Comparison of ENCODE assay signal across 19 cellular contexts in the genomic region with DNA sequence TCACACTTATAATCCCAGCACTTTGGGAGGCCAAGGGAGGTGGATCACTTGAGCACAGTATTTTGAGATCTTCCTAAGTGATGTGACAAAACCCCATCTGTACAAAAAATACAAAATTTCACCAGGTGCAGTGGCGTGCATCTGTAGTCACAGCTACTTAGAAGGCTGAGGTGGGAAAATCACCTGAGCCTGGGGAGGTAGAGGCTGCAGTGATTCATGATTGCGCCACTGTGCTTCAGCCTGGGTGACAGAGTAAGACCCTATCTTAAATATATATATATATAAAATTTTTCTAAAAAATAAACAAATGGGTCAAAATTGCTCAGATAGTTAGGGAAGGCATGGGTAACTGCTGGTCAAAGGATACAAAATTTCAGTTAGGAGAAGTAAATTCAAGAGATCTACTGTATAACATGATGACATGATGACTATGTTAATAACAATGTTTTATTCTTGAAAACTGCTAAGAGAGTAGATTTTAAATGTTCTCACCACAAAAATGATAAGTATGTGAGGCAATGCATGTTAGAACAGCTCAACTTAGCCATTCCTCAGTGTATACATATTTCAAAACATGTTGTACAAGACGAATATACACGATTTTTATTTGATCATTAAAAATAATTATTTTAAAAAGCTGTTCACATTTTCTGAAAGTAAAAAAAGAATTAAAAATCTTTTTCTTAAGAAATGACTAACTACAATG. TPM values are rescaled to one million over a fixed set of nuclear protein-coding genes. Genes with fewer than 3 reads are reported as not detected.
A peak's percentile ranks its signal among the peaks of the same experiment; 100 is the strongest.
DNase-seq lines count a peak whose midpoint lies in the region; ATAC-seq and TF ChIP-seq lines count a peak whose summit lies in the region.
"Had no signal": no experiment of that assay in that cellular context is flagged by ENCODE, and none has a peak within 500 bp of the region (broad histone marks: within the 10 kb centered on the region; RNA-seq: fewer than 3 reads in every experiment).

No MANE protein-coding gene starts in this region.

- no peaks in the 10 kb centered on the region for H3K27me3 ChIP-seq in SK-N-SH (ENCODE audit: insufficient read depth)
- H3K27me3 ChIP-seq in fibroblast of lung (ENCODE audit: control insufficient read depth, insufficient read depth, low read length) = no peaks in the 10 kb centered on the region
- no peaks in the 10 kb centered on the region for H3K27me3 ChIP-seq in osteoblast (ENCODE audit: insufficient read depth, low read length)
- H3K27me3 ChIP-seq in neural progenitor cell = no peaks in the 10 kb centered on the region
- H3K27me3 ChIP-seq: sigmoid colon had no signal

- H3K9me3 Mint-ChIP-seq in CD14-positive monocyte (peaks cover 0 to 5% (median 0%) of the 10 kb centered on the region in 7 donors), neural progenitor cell (peaks cover 3% of the 10 kb centered on the region)

- TF ChIP-seq CTCF in SK-N-SH (IDR thresholded peaks at IDR 0.05) (no peak), fibroblast of lung (conservative IDR thresholded peaks at IDR 0.05 in 1 of 2, IDR thresholded peaks at IDR 0.05 in 1 of 2; ENCODE audit: low read depth in 1 of 2, low read length in 2 of 2) (no peak), osteoblast (IDR thresholded peaks at IDR 0.05; ENCODE audit: extremely low read depth, low read depth, low read length) (no peak), CD14-positive monocyte (IDR thresholded peaks at IDR 0.05) (no peak), neural progenitor cell (IDR thresholded peaks at IDR 0.05) (no peak)

- no peak for TF ChIP-seq EP300 in SK-N-SH (IDR thresholded peaks at IDR 0.05; ENCODE audit: borderline replicate concordance in 1 of 2, low read depth in 1 of 2, low read length in 1 of 2)

- no peaks in the 10 kb centered on the region for H4K20me1 ChIP-seq in SK-N-SH (ENCODE audit: insufficient read depth)
- H4K20me1 ChIP-seq in fibroblast of lung (ENCODE audit: control insufficient read depth, extremely low read depth, insufficient read depth, low read length) = no peaks in the 10 kb centered on the region
- no peaks in the 10 kb centered on the region for H4K20me1 ChIP-seq in osteoblast (ENCODE audit: insufficient read depth, low read length)
- H4K20me1 ChIP-seq in neural progenitor cell (ENCODE audit: low read depth) = no peaks in the 10 kb centered on the region

- peak; percentile 79 for DNase-seq in EL
- DNase-seq in SK-N-SH = no peak
- peak; percentile 74 to 76 for DNase-seq in fibroblast of lung (ENCODE audit: low read depth in 2 of 2)
- DNase-seq in osteoblast (ENCODE audit: insufficient read length, low spot score, missing footprints) = peak; percentile 68
- DNase-seq in HPDE6-E6E7 (ENCODE audit: extremely low spot score) = no peak
- no peak for DNase-seq in CD14-positive monocyte (ENCODE audit: low spot score)
- no peak for DNase-seq in neural progenitor cell (ENCODE audit: low spot score)
- DNase-seq: activated CD8-positive, alpha-beta memory T cell treated with anti-CD3 and anti-CD28 coated beads, Interleukin-2, amount 10 ng/mL, durations not matched to agents 7 days and 5 days; activated gamma-delta T cell; CD4-positive, CD25-positive, alpha-beta regulatory T cell; DMS79; immature natural killer cell; NCI-H2029 treated with DMSO at 0.1 percent for 48 hours; NCI-H524; sigmoid colon; stimulated activated CD4-positive, alpha-beta T cell treated with anti-CD3 and anti-CD28 coated beads, Interleukin-4, amount 100 ng/mL, for 1 hour had no signal

- no peak overlapping the region for H3K9ac ChIP-seq in SK-N-SH
- H3K9ac ChIP-seq in fibroblast of lung (ENCODE audit: insufficient read depth, low read length) = no peak overlapping the region
- no peak overlapping the region for H3K9ac ChIP-seq in neural progenitor cell

- H3K36me3 Mint-ChIP-seq in CD14-positive monocyte (no peaks in the 10 kb centered on the region), neural progenitor cell (peaks cover 4% of the 10 kb centered on the region)

- POLR2A ChIA-PET in SK-N-SH (lab: Yijun Ruan, JAX) = no interaction called here

- H3F3A ChIP-seq in SK-N-SH (replicated peaks; ENCODE audit: insufficient read depth) = no peaks in the 10 kb centered on the region
- no peaks in the 10 kb centered on the region for H3F3A ChIP-seq in neural progenitor cell (ENCODE audit: low read depth)

- H3K9me3 ChIP-seq in SK-N-SH = no peaks in the 10 kb centered on the region
- H3K9me3 ChIP-seq in fibroblast of lung (ENCODE audit: control insufficient read depth, insufficient read depth, low read depth, low read length) = no peaks in the 10 kb centered on the region
- H3K9me3 ChIP-seq in osteoblast (ENCODE audit: low read depth, low read length) = no peaks in the 10 kb centered on the region
- H3K9me3 ChIP-seq in neural progenitor cell (ENCODE audit: low read depth) = no peaks in the 10 kb centered on the region
- H3K9me3 ChIP-seq: sigmoid colon had no signal

- H3K4me3 Mint-ChIP-seq in CD14-positive monocyte (no peak overlapping the region), neural progenitor cell (no peak overlapping the region)
- H3K4me3 Mint-ChIP-seq: activated CD8-positive, alpha-beta memory T cell treated with anti-CD3 and anti-CD28 coated beads, Interleukin-2, amount 10 ng/mL, durations not matched to agents 7 days and 5 days; brain; CD4-positive, CD25-positive, alpha-beta regulatory T cell; immature natural killer cell; memory B cell had no signal

- no peak for ATAC-seq in GM19395 (IDR thresholded peaks at IDR 0.05; ENCODE audit: unreplicated experiment)
- ATAC-seq: activated CD8-positive, alpha-beta memory T cell treated with anti-CD3 and anti-CD28 coated beads, Interleukin-2, amount 10 ng/mL, durations not matched to agents 7 days and 5 days had no signal

- H2AFZ ChIP-seq in SK-N-SH (ENCODE audit: low read depth) (0 out of 2 replicates have a peak overlapping the region, but pooled peaks have one; percentile 14), fibroblast of lung (ENCODE audit: low read length) (no peak overlapping the region), osteoblast (ENCODE audit: low read length) (no peak overlapping the region), neural progenitor cell (replicated peaks) (no peak overlapping the region)

- intact Hi-C loops in CD14-positive monocyte (cut with micrococcal nuclease) = no loop called here

- H3K4me3 ChIP-seq in SK-N-SH (ENCODE audit: low read depth in 2 of 2, low read length in 1 of 2) (no peak overlapping the region), fibroblast of lung (replicated peaks in 1 of 4; ENCODE audit: control extremely low read depth in 1 of 4, insufficient read depth in 1 of 4, low read depth in 3 of 4, low read length in 4 of 4) (no peak overlapping the region), osteoblast (ENCODE audit: insufficient read depth, low read length) (no peak overlapping the region), neural progenitor cell (no peak overlapping the region)
- H3K4me3 ChIP-seq: sigmoid colon had no signal

- H3K27ac Mint-ChIP-seq in CD14-positive monocyte (no peak overlapping the region), neural progenitor cell (no peak overlapping the region)
- H3K27ac Mint-ChIP-seq: activated CD8-positive, alpha-beta memory T cell treated with anti-CD3 and anti-CD28 coated beads, Interleukin-2, amount 10 ng/mL, durations not matched to agents 7 days and 5 days; brain; CD4-positive, CD25-positive, alpha-beta regulatory T cell; immature natural killer cell; memory B cell had no signal

- no peak for TF ChIP-seq RAD21 in SK-N-SH (IDR thresholded peaks at IDR 0.05; ENCODE audit: low read length)

- H3K4me1 ChIP-seq in SK-N-SH (ENCODE audit: control insufficient read depth in 1 of 2, insufficient read depth in 2 of 2, low read depth in 1 of 2, low read length in 1 of 2) = no peaks in the 10 kb centered on the region; a peak in 1 of 4 replicates
- peaks cover 4% of the 10 kb centered on the region for H3K4me1 ChIP-seq in fibroblast of lung (ENCODE audit: control insufficient read depth, extremely low read depth, insufficient read depth, low read length)
- peaks cover 10% of the 10 kb centered on the region for H3K4me1 ChIP-seq in osteoblast (ENCODE audit: insufficient read depth, low read length)
- no peaks in the 10 kb centered on the region for H3K4me1 ChIP-seq in neural progenitor cell
- H3K4me1 ChIP-seq: sigmoid colon had no signal

- WGBS in SK-N-SH (ENCODE audit: low lambda C conversion rate) = 83% methylated on average over 4 of the region's 4 CpGs

- H3K27ac ChIP-seq in SK-N-SH (ENCODE audit: low read depth in 2 of 2, low read length in 1 of 2) = peak overlapping the region in 1 of 2 experiments; percentile 10; a peak in 2 of 4 replicates
- peak overlapping the region; percentile 1 for H3K27ac ChIP-seq in fibroblast of lung (ENCODE audit: insufficient read depth, low read length)
- peak overlapping the region; percentile 16 for H3K27ac ChIP-seq in osteoblast (ENCODE audit: low read depth, low read length)
- H3K27ac ChIP-seq in neural progenitor cell = no peak overlapping the region
- H3K27ac ChIP-seq: sigmoid colon had no signal

- H3K27me3 Mint-ChIP-seq in CD14-positive monocyte (ENCODE audit: low read depth in 3 of 3) (no peaks in the 10 kb centered on the region), neural progenitor cell (ENCODE audit: insufficient read depth, low read depth) (peaks cover 2% of the 10 kb centered on the region)
- H3K27me3 Mint-ChIP-seq: activated CD8-positive, alpha-beta memory T cell treated with anti-CD3 and anti-CD28 coated beads, Interleukin-2, amount 10 ng/mL, durations not matched to agents 7 days and 5 days; CD4-positive, CD25-positive, alpha-beta regulatory T cell; memory B cell had no signal

- H3K36me3 ChIP-seq in SK-N-SH (replicated peaks in 1 of 2; ENCODE audit: control insufficient read depth in 1 of 2, insufficient read depth in 2 of 2, low read length in 1 of 2) = no peaks in the 10 kb centered on the region
- H3K36me3 ChIP-seq in fibroblast of lung (ENCODE audit: control insufficient read depth, insufficient read depth, low read length) = no peaks in the 10 kb centered on the region
- no peaks in the 10 kb centered on the region for H3K36me3 ChIP-seq in osteoblast (ENCODE audit: insufficient read depth, low read length)
- no peaks in the 10 kb centered on the region for H3K36me3 ChIP-seq in neural progenitor cell
- H3K36me3 ChIP-seq: sigmoid colon had no signal

- CTCF ChIA-PET in SK-N-SH (lab: Yijun Ruan, JAX) = no interaction called here

- no peaks in the 10 kb centered on the region for H3K9me2 ChIP-seq in SK-N-SH

- H3K4me1 Mint-ChIP-seq in CD14-positive monocyte (peaks cover 2% of the 10 kb centered on the region), neural progenitor cell (no peaks in the 10 kb centered on the region)
- H3K4me1 Mint-ChIP-seq: activated CD8-positive, alpha-beta memory T cell treated with anti-CD3 and anti-CD28 coated beads, Interleukin-2, amount 10 ng/mL, durations not matched to agents 7 days and 5 days; brain; immature natural killer cell; memory B cell had no signal

- H3K79me2 ChIP-seq in SK-N-SH (ENCODE audit: insufficient read depth) (no peaks in the 10 kb centered on the region), fibroblast of lung (ENCODE audit: control insufficient read depth, insufficient read depth, low read length) (no peaks in the 10 kb centered on the region), osteoblast (ENCODE audit: insufficient read depth, low read length) (no peaks in the 10 kb centered on the region), neural progenitor cell (ENCODE audit: low read depth) (no peaks in the 10 kb centered on the region)

- H3K4me2 ChIP-seq in SK-N-SH (no peak overlapping the region), fibroblast of lung (ENCODE audit: extremely low read depth, insufficient read depth, low read length) (peak overlapping the region; percentile 8), osteoblast (ENCODE audit: insufficient read depth, low read length) (peak overlapping the region; percentile 21), neural progenitor cell (no peak overlapping the region)

RNA-seq across cellular contexts. Expression of gene TBC1D32, which starts 24.4 kb away (rescaled TPM):
- 2.3 and 4.5 TPM in 2 replicates for polyA plus RNA-seq in SK-N-SH (2012; rRNA removed)
- 2.4 and 3.0 TPM in 2 replicates for polyA plus RNA-seq in SK-N-SH (2012; cell fraction: cytosol; rRNA removed)
- polyA plus RNA-seq in SK-N-SH (2012; cell fraction: nucleus; rRNA removed) = 6.6 and 19.1 TPM in 2 replicates
- total RNA-seq in fibroblast of lung = 11.6 and 21.0 TPM in 2 replicates
- polyA plus RNA-seq in fibroblast of lung = 4.9 and 6.3 TPM in 2 replicates
- 3.0 and 3.5 TPM in 2 replicates for polyA plus RNA-seq in fibroblast of lung (2012)
- polyA minus RNA-seq in fibroblast of lung (ENCODE audit: low replicate concordance) = not detected in 2 replicates
- total RNA-seq in osteoblast = 15.9 and 17.4 TPM in 2 replicates
- under 1 TPM in 1 of 2 donors, not detected in 1; 0.23 TPM for polyA plus RNA-seq in CD14-positive monocyte
- total RNA-seq in neural progenitor cell (ENCODE audit: low replicate concordance) = 18.9 and 29.7 TPM in 2 replicates

Comparison
In these comparisons a context has a peak if more than half of its experiments do, and no peak if none do; other contexts are left out.
1. DNase-seq: peak in EL (single experiment), fibroblast of lung (2 of 2) and osteoblast (single experiment); none in SK-N-SH (single experiment), HPDE6-E6E7 (single experiment), CD14-positive monocyte (single experiment) and neural progenitor cell (single experiment).
2. H3K4me2 ChIP-seq: peak in fibroblast of lung (single experiment) and osteoblast (single experiment); none in SK-N-SH (single experiment) and neural progenitor cell (single experiment).